Comparison of ENCODE assay signal across 8 cellular contexts in the genomic region with DNA sequence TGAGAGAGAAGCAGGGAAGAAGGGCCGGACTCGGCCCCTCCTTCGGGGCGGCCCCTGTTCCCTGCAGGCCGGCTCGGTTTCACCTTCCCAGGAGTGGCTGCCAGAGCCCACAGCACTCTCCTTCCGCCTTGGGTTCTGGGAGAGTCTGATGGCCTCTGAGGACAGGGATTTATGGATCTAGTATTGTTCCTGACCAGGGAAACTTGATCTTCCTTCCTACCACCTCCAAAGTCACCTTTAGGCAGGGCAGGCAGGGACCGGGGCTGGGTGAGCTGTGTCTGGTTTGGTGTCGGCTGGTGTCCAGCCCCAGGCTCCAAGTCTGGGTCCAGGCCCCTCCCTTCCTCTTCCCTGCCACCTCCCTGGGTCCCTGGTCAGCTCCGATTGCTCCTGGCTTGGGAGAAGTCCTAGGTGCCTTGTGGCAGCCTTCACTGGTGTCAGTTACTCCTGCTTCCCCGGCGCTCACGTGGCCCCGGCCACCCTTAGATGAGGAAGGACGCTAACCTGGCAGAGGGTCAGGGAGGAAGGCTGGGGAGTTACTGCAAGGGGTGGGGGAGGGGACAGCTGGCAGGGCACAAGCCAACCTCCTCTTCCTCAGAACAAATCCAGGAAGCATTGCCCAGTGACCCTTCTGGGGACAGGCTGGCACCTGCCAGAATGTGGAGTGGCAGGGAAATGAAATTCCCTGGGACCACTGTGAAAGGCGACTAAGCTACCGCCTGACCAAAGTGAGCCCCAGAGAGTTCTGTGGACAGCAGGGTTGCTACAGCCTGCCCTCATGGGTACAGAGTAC. TPM values are rescaled to one million over a fixed set of nuclear protein-coding genes. Genes with fewer than 3 reads are reported as not detected.
DNase-seq lines count a peak whose midpoint lies in the region; ATAC-seq and TF ChIP-seq lines count a peak whose summit lies in the region.

No MANE protein-coding gene starts in this region.

- H3K4me1 Mint-ChIP-seq in endodermal cell, result peaks cover 22% of the 10 kb centered on the region

- peaks cover 38% of the 10 kb centered on the region for H3K36me3 Mint-ChIP-seq in endodermal cell (ENCODE audit: low read depth)

- no peak overlapping the region for H3K9ac ChIP-seq in endodermal cell (ENCODE audit: extremely low read depth, low read length, poor library complexity, severe bottlenecking)
- peak overlapping the region; percentile 69 for H3K9ac ChIP-seq in parathyroid adenoma

- H3K9me3 Mint-ChIP-seq in endodermal cell, result no peaks in the 10 kb centered on the region

- H3K27me3 ChIP-seq in DOHH2 (ENCODE audit: control insufficient read depth, low read length) (no peaks in the 10 kb centered on the region), endodermal cell (ENCODE audit: control insufficient read depth, insufficient read depth, low read length, poor library complexity, severe bottlenecking) (no peaks in the 10 kb centered on the region), parathyroid adenoma (ENCODE audit: control insufficient read depth, insufficient read depth, low read length) (no peaks in the 10 kb centered on the region)

- H3K27ac Mint-ChIP-seq in endodermal cell, result peak overlapping the region; percentile 48

- H3K36me3 ChIP-seq in DOHH2 (ENCODE audit: control insufficient read depth, low read length) (peaks cover 20% of the 10 kb centered on the region), endodermal cell (ENCODE audit: control insufficient read depth, insufficient read depth, low read length) (peaks cover 9% of the 10 kb centered on the region), parathyroid adenoma (ENCODE audit: control insufficient read depth, insufficient read depth, low read length) (no peaks in the 10 kb centered on the region)

- no peaks in the 10 kb centered on the region for H3K9me2 ChIP-seq in DOHH2 (replicated peaks; ENCODE audit: control insufficient read depth, low read length)

- peak overlapping the region; percentile 58 for H3K4me3 ChIP-seq in DOHH2 (ENCODE audit: low read length)
- no peak overlapping the region for H3K4me3 ChIP-seq in endodermal cell (ENCODE audit: low read length)
- peak overlapping the region; percentile 50 for H3K4me3 ChIP-seq in parathyroid adenoma (ENCODE audit: low read depth, low read length)

- no peak for ATAC-seq in GM21515 (IDR thresholded peaks at IDR 0.05; ENCODE audit: unreplicated experiment)

- peak overlapping the region; percentile 65 for H2AFZ ChIP-seq in parathyroid adenoma

- no peak for TF ChIP-seq CTCF in DOHH2 (IDR thresholded peaks at IDR 0.05; ENCODE audit: low read depth, low read length, poor library complexity, severe bottlenecking)
- no peak for TF ChIP-seq CTCF in endodermal cell (conservative IDR thresholded peaks at IDR 0.05)
- no peak for TF ChIP-seq CTCF in parathyroid adenoma (IDR thresholded peaks at IDR 0.05)

- H3K9me3 ChIP-seq in DOHH2 (ENCODE audit: control insufficient read depth, insufficient read depth, low read length) (no peaks in the 10 kb centered on the region), endodermal cell (ENCODE audit: control insufficient read depth, low read length) (no peaks in the 10 kb centered on the region), parathyroid adenoma (ENCODE audit: control insufficient read depth, low read length) (no peaks in the 10 kb centered on the region)

- H3K4me2 ChIP-seq in DOHH2 (ENCODE audit: low read length), result peak overlapping the region; percentile 85
- peak overlapping the region; percentile 79 for H3K4me2 ChIP-seq in parathyroid adenoma (ENCODE audit: low read length)

- H3F3A ChIP-seq in DOHH2 (ENCODE audit: control insufficient read depth, insufficient read depth), result peaks cover 23% of the 10 kb centered on the region

- 86 to 93% methylated on average over 5 to 17 of the region's 17 CpGs for WGBS in endodermal cell (ENCODE audit: insufficient coverage in 1 of 2, insufficient read length in 1 of 2), 2 experiments

- H3K27me3 Mint-ChIP-seq in endodermal cell (ENCODE audit: insufficient read depth), result no peaks in the 10 kb centered on the region

- H3K4me3 Mint-ChIP-seq in endodermal cell, result no peak overlapping the region

- H3K79me2 ChIP-seq in DOHH2 (ENCODE audit: control insufficient read depth, low read length), result peaks cover 7% of the 10 kb centered on the region; the same call in 1 of the 2 replicates
- H3K79me2 ChIP-seq in parathyroid adenoma, result peaks cover 5% of the 10 kb centered on the region

- no peaks in the 10 kb centered on the region for H4K20me1 ChIP-seq in DOHH2 (ENCODE audit: control insufficient read depth, insufficient read depth, low read depth, low read length)

- peak; percentile 10 for DNase-seq in NOMO-1 treated with dmso at 0.1 percent for 144 hours (lab: John Stamatoyannopoulos, UW; ENCODE audit: unreplicated experiment)
- DNase-seq in endodermal cell, result peak; percentile 64
- DNase-seq in DMS114 treated with DMSO at 0.1 percent for 48 hours (lab: John Stamatoyannopoulos, UW; ENCODE audit: unreplicated experiment), result no peak
- DNase-seq in NCI-H1105 (lab: John Stamatoyannopoulos, UW), result no peak
- DNase-seq in NCI-H2227 treated with DMSO at 0.1 percent for 48 hours (lab: John Stamatoyannopoulos, UW), result no peak

- H3K4me1 ChIP-seq in DOHH2 (ENCODE audit: control insufficient read depth, low read length), result peaks cover 63% of the 10 kb centered on the region
- H3K4me1 ChIP-seq in endodermal cell (ENCODE audit: control insufficient read depth, insufficient read depth, low read length), result no peaks in the 10 kb centered on the region
- H3K4me1 ChIP-seq in parathyroid adenoma, result peaks cover 66% of the 10 kb centered on the region

- H3K27ac ChIP-seq in DOHH2 (ENCODE audit: low read depth, low read length) (peak overlapping the region; percentile 85), endodermal cell (ENCODE audit: low read depth, low read length) (peak overlapping the region; percentile 49), parathyroid adenoma (peak overlapping the region; percentile 100)

RNA-seq across cellular contexts. Expression of gene RFX1, which starts 18.8 kb away (rescaled TPM):
- total RNA-seq in endodermal cell, result 10 to 100 TPM; 17.1 to 24.3 TPM
- polyA plus RNA-seq in endodermal cell (2013, experiment 1 of 2), result 11.6 TPM
- 11.2 TPM for polyA plus RNA-seq in endodermal cell (2013, experiment 2 of 2)

RNA-seq across cellular contexts. Expression of gene DCAF15, which starts 35.0 kb away (rescaled TPM):
- 10 to 100 TPM; 62.4 to 72.9 TPM for total RNA-seq in endodermal cell
- 55.3 TPM for polyA plus RNA-seq in endodermal cell (2013, experiment 1 of 2)
- 50.7 TPM for polyA plus RNA-seq in endodermal cell (2013, experiment 2 of 2)

RNA-seq across cellular contexts. Expression of gene RLN3, which starts 40.7 kb away (rescaled TPM):
- total RNA-seq in endodermal cell, result not detected
- not detected for polyA plus RNA-seq in endodermal cell (2013, experiment 1 of 2)
- not detected for polyA plus RNA-seq in endodermal cell (2013, experiment 2 of 2)

RNA-seq across cellular contexts. Expression of gene IL27RA, which starts 44.3 kb away (rescaled TPM):
- total RNA-seq in endodermal cell, result 10 to 100 TPM; 10.3 to 10.8 TPM
- polyA plus RNA-seq in endodermal cell (2013, experiment 1 of 2), result 4.4 TPM
- 4.1 TPM for polyA plus RNA-seq in endodermal cell (2013, experiment 2 of 2)

RNA-seq across cellular contexts. Expression of gene PODNL1, which starts 49.1 kb away (rescaled TPM):
- under 1 TPM in 1 of 2 donors, not detected in 1; 0.29 TPM for total RNA-seq in endodermal cell
- 1.3 TPM for polyA plus RNA-seq in endodermal cell (2013, experiment 1 of 2)
- 3.0 TPM for polyA plus RNA-seq in endodermal cell (2013, experiment 2 of 2)

Comparison
In these comparisons a context has a peak if more than half of its experiments do, and no peak if none do; other contexts are left out.
1. H3K27ac ChIP-seq: peak in every context shown above with its lines; median percentile 100 in parathyroid adenoma; 85 in DOHH2; 49 in endodermal cell.
2. DNase-seq: peak in NOMO-1 treated with dmso at 0.1 percent for 144 hours (single experiment) and endodermal cell (single experiment); none in DMS114 treated with DMSO at 0.1 percent for 48 hours (single experiment), NCI-H1105 (single experiment) and NCI-H2227 treated with DMSO at 0.1 percent for 48 hours (single experiment).